1 cellular context compared by ENCODE assay signal in genomic region chr10:5533098-5533731, GRCh38.
TF ChIP-seq lines count a peak whose summit lies in the region.

No MANE protein-coding gene starts in this region.

TF ChIP-seq in HEK293T, 16 proteins besides CTCF, POLR2A, EP300 and RAD21:
- no peak for TF ChIP-seq ARNT (IDR thresholded peaks at IDR 0.05)
- no peak for TF ChIP-seq NFRKB (IDR thresholded peaks at IDR 0.05)
- no peak for TF ChIP-seq ELF4 (IDR thresholded peaks at IDR 0.05)
- no peak for TF ChIP-seq LEF1 (IDR thresholded peaks at IDR 0.05; ENCODE audit: borderline replicate concordance)
